Comparison of ENCODE assay signal across 26 cellular contexts in genomic region chr15:83413054-83413719, GRCh38. TPM values are rescaled to one million over a fixed set of nuclear protein-coding genes. Genes with fewer than 3 reads are reported as not detected.
DNase-seq lines count a peak whose midpoint lies in the region; ATAC-seq, FAIRE-seq and TF ChIP-seq lines count a peak whose summit lies in the region.
"Had no signal": no experiment of that assay in that cellular context is flagged by ENCODE, and none has a peak within 500 bp of the region (broad histone marks: within the 10 kb centered on the region; RNA-seq: fewer than 3 reads in every experiment).

No MANE protein-coding gene starts in this region.

- no peaks in the 10 kb centered on the region for H4K20me1 ChIP-seq in neural cell (ENCODE audit: insufficient read depth)

- no peaks in the 10 kb centered on the region for H3K36me3 Mint-ChIP-seq in CD4-positive, alpha-beta T cell (ENCODE audit: low read depth)
- H3K36me3 Mint-ChIP-seq: activated naive CD8-positive, alpha-beta T cell; CD4-positive, alpha-beta memory T cell had no signal

- H2AFZ ChIP-seq in neural cell (ENCODE audit: low read depth, low read length): no peak overlapping the region

- FAIRE-seq in GM18507 (lab: Jason Lieb, UNC): peak; percentile 12
- FAIRE-seq: GM12891 had no signal

- intact Hi-C loops in CD4-positive, alpha-beta T cell (cut with DNase I, micrococcal nuclease): no loop called here
- intact Hi-C loops in dorsolateral prefrontal cortex (cut with DNase I): no loop called here

- POLR2A ChIA-PET in CD4-positive, alpha-beta T cell (lab: Charles Lee): no interaction called here

- no peak overlapping the region for H3K4me3 Mint-ChIP-seq in CD4-positive, alpha-beta T cell
- H3K4me3 Mint-ChIP-seq: activated CD4-positive, alpha-beta T cell treated with anti-CD3 and anti-CD28 coated beads, Interleukin-2, amount 10 ng/mL, durations not matched to agents 24 days and 14 days; activated naive CD8-positive, alpha-beta T cell; CD4-positive, alpha-beta memory T cell had no signal

- H3K36me3 ChIP-seq in neural cell (ENCODE audit: insufficient read depth, low read length): no peaks in the 10 kb centered on the region
- H3K36me3 ChIP-seq: ascending aorta, spleen, tibial artery had no signal

- no peaks in the 10 kb centered on the region for H3F3A ChIP-seq in neural cell (ENCODE audit: insufficient read depth, low read length, poor library complexity, severe bottlenecking)

- no peaks in the 10 kb centered on the region for H3K79me2 ChIP-seq in neural cell (replicated peaks; ENCODE audit: insufficient read depth, low read length)

- H3K27ac ChIP-seq in neural cell (ENCODE audit: low read length) (peak overlapping the region; percentile 49), dorsolateral prefrontal cortex (no peak overlapping the region)
- no peak overlapping the region for H3K27ac ChIP-seq in CD4-positive, alpha-beta T cell (ENCODE audit: low read depth, low read length)
- H3K27ac ChIP-seq: ascending aorta, spleen, tibial artery had no signal

- H3K9me2 ChIP-seq in neural cell (ENCODE audit: insufficient read depth, low read length): no peaks in the 10 kb centered on the region

- no peak for TF ChIP-seq CTCF in neural cell (IDR thresholded peaks at IDR 0.05; ENCODE audit: poor library complexity, severe bottlenecking)
- TF ChIP-seq CTCF in CD4-positive, alpha-beta T cell (IDR thresholded peaks at IDR 0.05): no peak
- no peak for TF ChIP-seq CTCF in dorsolateral prefrontal cortex (IDR thresholded peaks at IDR 0.05 in 54 of 56, conservative IDR thresholded peaks at IDR 0.05 in 2 of 56; ENCODE audit: low read depth in 1 of 56, partially characterized antibody in 56 of 56)

- peak; percentile 61 for TF ChIP-seq EP300 in neural cell (conservative IDR thresholded peaks at IDR 0.05; ENCODE audit: poor library complexity, severe bottlenecking)

- peak; percentile 76 for ATAC-seq in HG02571 (IDR thresholded peaks at IDR 0.05; ENCODE audit: unreplicated experiment)
- peak; percentile 71 for ATAC-seq in HG03378 (IDR thresholded peaks at IDR 0.05; ENCODE audit: unreplicated experiment)
- no peak for ATAC-seq in CD4-positive, alpha-beta T cell (ENCODE audit: poor library complexity)
- ATAC-seq: stimulated activated naive CD8-positive, alpha-beta T cell treated with anti-CD3 and anti-CD28 coated beads, Interleukin-15, Interleukin-2, amounts not matched to agents 100 U/mL and 50 U/mL, for 24 hours had no signal

- H3K4me2 ChIP-seq in neural cell (ENCODE audit: low read length): no peak overlapping the region

- peaks cover 5% of the 10 kb centered on the region for H3K9me3 Mint-ChIP-seq in CD4-positive, alpha-beta T cell
- H3K9me3 Mint-ChIP-seq: activated CD4-positive, alpha-beta T cell treated with anti-CD3 and anti-CD28 coated beads, Interleukin-2, amount 10 ng/mL, durations not matched to agents 24 days and 14 days had no signal

- H3K4me3 ChIP-seq in neural cell (ENCODE audit: low read length): no peak overlapping the region
- H3K4me3 ChIP-seq in dorsolateral prefrontal cortex: no peak overlapping the region
- H3K4me3 ChIP-seq: ascending aorta, spleen, tibial artery had no signal

- no peak overlapping the region for H3K27ac Mint-ChIP-seq in CD4-positive, alpha-beta T cell
- H3K27ac Mint-ChIP-seq: activated CD4-positive, alpha-beta T cell treated with anti-CD3 and anti-CD28 coated beads, Interleukin-2, amount 10 ng/mL, durations not matched to agents 24 days and 14 days; activated naive CD8-positive, alpha-beta T cell; CD4-positive, alpha-beta memory T cell had no signal

- no peaks in the 10 kb centered on the region for H3K27me3 ChIP-seq in neural cell (ENCODE audit: insufficient read depth, low read depth, low read length)
- H3K27me3 ChIP-seq in CD4-positive, alpha-beta T cell (ENCODE audit: control insufficient read depth, insufficient read depth, low read length): no peaks in the 10 kb centered on the region
- peaks cover 0 to 10% (median 0%) of the 10 kb centered on the region in 45 donors for H3K27me3 ChIP-seq in dorsolateral prefrontal cortex
- H3K27me3 ChIP-seq: ascending aorta had no signal

- H3K4me1 Mint-ChIP-seq in CD4-positive, alpha-beta T cell (ENCODE audit: low read depth): no peaks in the 10 kb centered on the region
- H3K4me1 Mint-ChIP-seq: activated CD4-positive, alpha-beta T cell treated with anti-CD3 and anti-CD28 coated beads, Interleukin-2, amount 10 ng/mL, durations not matched to agents 24 days and 14 days; CD4-positive, alpha-beta memory T cell had no signal

- DNase-seq in GM18507 (ENCODE audit: extremely low spot score, insufficient read length, low read depth) (no peak), dorsolateral prefrontal cortex (no peak), foreskin melanocyte (no peak)
- DNase-seq in CD4-positive, alpha-beta T cell: no peak
- DNase-seq in activated CD4-positive, alpha-beta T cell treated with anti-CD3 and anti-CD28 coated beads, Interleukin-2, amount 50 U/mL, for 1 hour: no peak
- DNase-seq: activated CD4-positive, alpha-beta T cell treated with anti-CD3 and anti-CD28 coated beads, Interleukin-2, amount 10 ng/mL, durations not matched to agents 24 days and 14 days; CD4-positive, alpha-beta memory T cell; central memory CD4-positive, alpha-beta T cell; GF-D8; mesendoderm; NCI-H1048; NCI-H2029; NCI-H226; SIG-M5; spleen; stimulated activated CD4-positive, alpha-beta T cell treated with anti-CD3 and anti-CD28 coated beads, Interleukin-4, amount 100 ng/mL, for 1 hour; stimulated activated naive CD8-positive, alpha-beta T cell treated with anti-CD3 and anti-CD28 coated beads, Interleukin-15, Interleukin-2, amounts not matched to agents 100 U/mL and 50 U/mL, for 24 hours; T-helper 1 cell; tibial artery had no signal

- H3K27me3 Mint-ChIP-seq in CD4-positive, alpha-beta T cell: peaks cover 22% of the 10 kb centered on the region
- H3K27me3 Mint-ChIP-seq: activated CD4-positive, alpha-beta T cell treated with anti-CD3 and anti-CD28 coated beads, Interleukin-2, amount 10 ng/mL, durations not matched to agents 24 days and 14 days; CD4-positive, alpha-beta memory T cell had no signal

- no peak for TF ChIP-seq RAD21 in neural cell (conservative IDR thresholded peaks at IDR 0.05)

- no peaks in the 10 kb centered on the region for H3K9me3 ChIP-seq in neural cell (ENCODE audit: low read length)
- no peaks in the 10 kb centered on the region for H3K9me3 ChIP-seq in CD4-positive, alpha-beta T cell (ENCODE audit: control insufficient read depth, low read length)
- H3K9me3 ChIP-seq: ascending aorta, spleen, tibial artery had no signal

- CTCF ChIA-PET in CD4-positive, alpha-beta T cell (lab: Charles Lee): no interaction called here

- H3K9ac ChIP-seq in neural cell (ENCODE audit: low read length): no peak overlapping the region

TF ChIP-seq in neural cell, 6 proteins besides CTCF, POLR2A, EP300 and RAD21:
- TF ChIP-seq EZH2 (IDR thresholded peaks at IDR 0.05; ENCODE audit: borderline replicate concordance, insufficient read depth, low read length, poor library complexity, severe bottlenecking): no peak
- TF ChIP-seq MXI1 (conservative IDR thresholded peaks at IDR 0.05; ENCODE audit: poor library complexity, severe bottlenecking): no peak
- no peak for TF ChIP-seq SMC3 (conservative IDR thresholded peaks at IDR 0.05; ENCODE audit: poor library complexity)
- TF ChIP-seq TAF1 (IDR thresholded peaks at IDR 0.05; ENCODE audit: low read depth): no peak
- TF ChIP-seq POLR2AphosphoS5 (IDR thresholded peaks at IDR 0.05): peak; percentile 14
- peak; percentile 60 for TF ChIP-seq REST (IDR thresholded peaks at IDR 0.05; ENCODE audit: borderline replicate concordance)

RNA-seq across cellular contexts. Expression of gene SH3GL3, which starts 34.0 kb away (rescaled TPM):
- 85.8 and 104 TPM in 2 replicates for polyA plus RNA-seq in neural cell
- 51.9 and 52.0 TPM in 2 replicates for polyA minus RNA-seq in neural cell
- not detected for total RNA-seq in CD4-positive, alpha-beta T cell
- total RNA-seq in dorsolateral prefrontal cortex: 100 to 1,000 TPM in 36 of 120 experiments, 10 to 100 TPM in 84; 52.3 to 210 (median 91.0) TPM
- total RNA-seq: activated CD4-positive, alpha-beta T cell treated with anti-CD3 and anti-CD28 coated beads, Interleukin-2, amount 10 ng/mL, durations not matched to agents 24 days and 14 days; ascending aorta; CD4-positive, alpha-beta memory T cell; LHCN-M2; spleen had no signal

Comparison
In these comparisons a context has a peak if more than half of its experiments do, and no peak if none do; other contexts are left out.
1. RNA of gene SH3GL3, which starts 34.0 kb away (total RNA-seq): 52.3 to 210 TPM in dorsolateral prefrontal cortex; not detected in CD4-positive, alpha-beta T cell; every median in the first group is over 10 times any median in the second.